ENCODE assay signal across 11 cellular contexts in the genomic region with DNA sequence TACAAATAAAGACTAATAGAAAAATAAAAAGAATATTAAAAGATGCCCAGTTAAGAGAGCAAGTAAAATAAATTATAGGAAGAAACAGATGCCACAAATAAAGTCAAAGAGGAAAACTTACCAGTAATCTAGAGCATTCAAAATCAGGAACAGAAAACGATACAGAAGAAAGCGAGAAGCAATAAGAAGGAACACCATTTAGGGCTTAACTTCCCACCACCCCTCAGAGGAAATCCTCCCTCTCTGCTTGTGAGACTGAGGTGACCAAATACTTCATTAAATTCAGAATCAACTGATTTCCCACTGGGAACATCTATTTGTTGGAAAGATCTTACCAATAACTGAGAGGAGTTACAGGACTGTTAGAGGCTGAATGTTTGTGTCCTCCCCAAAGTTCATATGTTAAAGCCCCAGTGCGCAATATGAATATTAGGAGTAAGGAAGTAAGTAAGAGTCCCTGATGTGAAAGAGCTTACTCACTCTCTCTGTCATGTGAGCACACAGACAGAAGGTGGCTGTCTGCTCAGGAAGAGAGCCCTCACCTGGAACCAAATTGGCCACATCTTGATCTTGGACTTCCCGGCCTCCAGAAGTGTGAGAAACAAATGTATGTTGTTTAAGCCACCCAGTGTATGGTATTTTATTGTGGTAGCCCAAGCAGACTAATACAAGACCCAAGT. TPM values are rescaled to one million over a fixed set of nuclear protein-coding genes. Genes with fewer than 3 reads are reported as not detected.
DNase-seq lines count a peak whose midpoint lies in the region; ATAC-seq lines count a peak whose summit lies in the region.
"Had no signal": no experiment of that assay in that cellular context is flagged by ENCODE, and none has a peak within 500 bp of the region (broad histone marks: within the 10 kb centered on the region; RNA-seq: fewer than 3 reads in every experiment).

No MANE protein-coding gene starts in this region.

- H3K27me3 Mint-ChIP-seq in naive B cell: no peaks in the 10 kb centered on the region

- peaks cover 14 to 19% (median 17%) of the 10 kb centered on the region in 3 donors for H3K4me1 Mint-ChIP-seq in naive B cell

- no peaks in the 10 kb centered on the region for H3K9me3 Mint-ChIP-seq in naive B cell

- H3K4me3 Mint-ChIP-seq in naive B cell: peak overlapping the region in 3 of 8 donors; percentile 47 to 73 (median 48)

- ATAC-seq in GM21786 (IDR thresholded peaks at IDR 0.05; ENCODE audit: unreplicated experiment): peak; percentile 80
- peak; percentile 86 to 87 for ATAC-seq in naive B cell (ENCODE audit: low read depth in 2 of 2)
- ATAC-seq: body of pancreas, pancreas had no signal

- H3K36me3 Mint-ChIP-seq in naive B cell: peaks cover 0 to 6% of the 10 kb centered on the region in 2 donors

- DNase-seq in NOMO-1 treated with DMSO at 0.1 percent for 48 hours (lab: John Stamatoyannopoulos, UW; ENCODE audit: unreplicated experiment): peak; percentile 78
- DNase-seq in NOMO-1 treated with dmso at 0.1 percent for 144 hours (lab: John Stamatoyannopoulos, UW; ENCODE audit: unreplicated experiment): no peak
- DNase-seq in HT-29 (ENCODE audit: low spot score): peak; percentile 11
- peak; percentile 20 for DNase-seq in naive B cell
- DNase-seq in stimulated activated CD4-positive, alpha-beta T cell treated with anti-CD3 and anti-CD28 coated beads, Interleukin-2, amount 100 ng/mL, for 24 hours: no peak
- no peak for DNase-seq in effector CD4-positive, alpha-beta T cell
- DNase-seq in NCI-H146 (lab: John Stamatoyannopoulos, UW): no peak
- DNase-seq: body of pancreas; pancreas; stimulated activated CD8-positive, alpha-beta memory T cell treated with anti-CD3 and anti-CD28 coated beads, Interleukin-4, amount 100 ng/mL, for 48 hours had no signal

- peak overlapping the region; percentile 6 to 92 (median 79) for H3K27ac Mint-ChIP-seq in naive B cell

RNA-seq across cellular contexts. Expression of a gene that starts 19.5 kb away (rescaled TPM):
- total RNA-seq in HT-29 (2014; rRNA removed; shearing (Covaris generic)): 7.6 and 10.0 TPM in 2 replicates
- polyA plus RNA-seq in naive B cell (ENCODE audit: low read depth in 6 of 6): 10 to 100 TPM in 5 of 6 donors, 1 to 10 TPM in 1; 9.3 to 25.5 (median 23.4) TPM

Comparison
In these comparisons a context has a peak if more than half of its experiments do, and no peak if none do; other contexts are left out.
1. DNase-seq: peak in NOMO-1 treated with DMSO at 0.1 percent for 48 hours (single experiment), HT-29 (single experiment) and naive B cell (single experiment); none in NOMO-1 treated with dmso at 0.1 percent for 144 hours (single experiment), stimulated activated CD4-positive, alpha-beta T cell treated with anti-CD3 and anti-CD28 coated beads, Interleukin-2, amount 100 ng/mL, for 24 hours (0 of 2), effector CD4-positive, alpha-beta T cell (single experiment) and NCI-H146 (single experiment).